In the genomic region with DNA sequence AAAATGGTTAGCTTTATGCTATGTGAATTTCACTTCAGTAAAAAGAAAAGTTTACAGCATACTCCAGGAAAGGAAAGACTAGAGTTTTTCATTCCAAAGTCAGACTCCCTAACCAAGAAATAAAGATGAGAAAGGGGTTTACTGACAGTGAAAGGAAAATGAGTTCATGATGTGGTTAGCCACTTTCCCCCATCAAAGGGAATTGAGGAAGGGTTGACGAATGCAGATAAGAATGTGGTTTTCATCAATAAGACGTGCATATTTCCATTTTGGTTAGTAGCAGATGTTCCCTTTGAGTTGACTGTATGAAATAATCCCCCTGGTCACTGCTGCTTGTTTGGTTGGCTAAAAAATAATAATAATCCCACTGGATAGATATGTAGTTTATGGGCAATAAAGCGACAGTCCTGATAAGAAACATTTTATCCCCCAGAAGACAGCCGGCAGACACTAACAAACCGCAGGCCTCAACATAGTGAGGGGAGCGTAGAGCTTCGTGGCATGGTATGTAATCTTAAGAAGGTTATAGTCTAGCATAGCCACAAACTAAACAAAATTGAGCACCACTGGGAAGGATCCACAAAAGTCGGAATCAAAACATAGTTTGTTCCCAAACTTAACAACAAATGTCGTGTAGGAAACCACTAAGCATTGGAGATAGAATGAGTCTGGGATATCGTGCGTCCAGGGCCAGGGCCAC, we compare ENCODE assay signal across 13 cellular contexts.
DNase-seq lines count a peak whose midpoint lies in the region; ATAC-seq and FAIRE-seq lines count a peak whose summit lies in the region.
"Had no signal": no experiment of that assay in that cellular context is flagged by ENCODE, and none has a peak within 500 bp of the region (broad histone marks: within the 10 kb centered on the region; RNA-seq: fewer than 3 reads in every experiment).

No MANE protein-coding gene starts in this region.

- FAIRE-seq in small intestine (lab: Jason Lieb, UNC): no peak
- FAIRE-seq: GM18507 had no signal

- WGBS in small intestine, 3 donors: 70 to 83% (median 75%) methylated on average over 11 of the region's 11 CpGs

- POLR2A ChIA-PET in naive thymus-derived CD4-positive, alpha-beta T cell (lab: Charles Lee): no interaction called here

- H3K27ac ChIP-seq in naive thymus-derived CD4-positive, alpha-beta T cell (ENCODE audit: low read depth, low read length): no peak overlapping the region
- peak overlapping the region in 1 of 2 donors; percentile 11 for H3K27ac ChIP-seq in small intestine (ENCODE audit: low read depth in 1 of 2, low read length in 1 of 2)

- peak overlapping the region in 3 of 10 donors; percentile 2 to 31 (median 5) for H3K4me3 Mint-ChIP-seq in naive thymus-derived CD4-positive, alpha-beta T cell
- H3K4me3 Mint-ChIP-seq: activated CD4-positive, alpha-beta memory T cell treated with anti-CD3 and anti-CD28 coated beads, Interleukin-2, amount 10 ng/mL, durations not matched to agents 7 days and 5 days had no signal

- H3K27ac Mint-ChIP-seq in naive thymus-derived CD4-positive, alpha-beta T cell: peak overlapping the region in 1 of 9 donors; percentile 11
- H3K27ac Mint-ChIP-seq: activated CD4-positive, alpha-beta memory T cell treated with anti-CD3 and anti-CD28 coated beads, Interleukin-2, amount 10 ng/mL, durations not matched to agents 7 days and 5 days had no signal

- peaks cover 84 to 96% (median 92%) of the 10 kb centered on the region in 5 donors for H3K27me3 Mint-ChIP-seq in naive thymus-derived CD4-positive, alpha-beta T cell

- DNase-seq in CMK (ENCODE audit: low read depth) (peak; percentile 75), KG1 (lab: John Stamatoyannopoulos, UW) (peak; percentile 66), amniotic epithelial cell (ENCODE audit: low read depth) (peak; percentile 92), small intestine (no peak)
- DNase-seq in naive thymus-derived CD4-positive, alpha-beta T cell: peak in 7 of 9 donors; percentile 18 to 53 (median 39)
- DNase-seq: activated CD4-positive, alpha-beta memory T cell treated with anti-CD3 and anti-CD28 coated beads, Interleukin-2, amount 10 ng/mL, durations not matched to agents 7 days and 5 days; NCI-H1694 treated with DMSO at 0.1 percent for 48 hours; Peyer's patch had no signal

- H3K4me3 ChIP-seq in naive thymus-derived CD4-positive, alpha-beta T cell (ENCODE audit: low read length): no peak overlapping the region
- no peak overlapping the region for H3K4me3 ChIP-seq in small intestine (ENCODE audit: low read depth in 1 of 2, low read length in 2 of 2)
- H3K4me3 ChIP-seq: Peyer's patch, tibial nerve had no signal

- no peaks in the 10 kb centered on the region for H3K36me3 Mint-ChIP-seq in naive thymus-derived CD4-positive, alpha-beta T cell

- H3K27me3 ChIP-seq in naive thymus-derived CD4-positive, alpha-beta T cell (ENCODE audit: control insufficient read depth in 2 of 2, insufficient read depth in 2 of 2, low read length in 2 of 2): peaks cover 0 to 37% of the 10 kb centered on the region in 2 donors
- H3K27me3 ChIP-seq in small intestine (ENCODE audit: control insufficient read depth in 2 of 2, insufficient read depth in 2 of 2, low read length in 2 of 2): peaks cover 0 to 3% of the 10 kb centered on the region in 2 donors
- H3K27me3 ChIP-seq: Peyer's patch, tibial nerve had no signal

- intact Hi-C loops in naive thymus-derived CD4-positive, alpha-beta T cell (cut with micrococcal nuclease): no loop called here

- H3K9me3 Mint-ChIP-seq in naive thymus-derived CD4-positive, alpha-beta T cell: peaks cover 0 to 8% (median 0%) of the 10 kb centered on the region in 11 donors
- H3K9me3 Mint-ChIP-seq: activated CD4-positive, alpha-beta memory T cell treated with anti-CD3 and anti-CD28 coated beads, Interleukin-2, amount 10 ng/mL, durations not matched to agents 7 days and 5 days had no signal

- peaks cover 8 to 18% (median 15%) of the 10 kb centered on the region in 7 donors for H3K4me1 Mint-ChIP-seq in naive thymus-derived CD4-positive, alpha-beta T cell

- peak; percentile 44 for ATAC-seq in naive thymus-derived CD4-positive, alpha-beta T cell
- ATAC-seq in HG02884 (IDR thresholded peaks at IDR 0.05; ENCODE audit: unreplicated experiment) (no peak), GM21526 (IDR thresholded peaks at IDR 0.05; ENCODE audit: low FRiP score, unreplicated experiment) (no peak), HG02763 (IDR thresholded peaks at IDR 0.05; ENCODE audit: unreplicated experiment) (no peak)

- peaks cover 0 to 8% of the 10 kb centered on the region in 2 donors for H3K4me1 ChIP-seq in naive thymus-derived CD4-positive, alpha-beta T cell (ENCODE audit: control insufficient read depth in 2 of 2, insufficient read depth in 2 of 2, low read length in 2 of 2)
- H3K4me1 ChIP-seq in small intestine (ENCODE audit: control insufficient read depth in 2 of 2, insufficient read depth in 1 of 2, low read depth in 1 of 2, low read length in 1 of 2): no peaks in the 10 kb centered on the region

- CTCF ChIA-PET in naive thymus-derived CD4-positive, alpha-beta T cell (lab: Charles Lee): no interaction called here

- H3K36me3 ChIP-seq in naive thymus-derived CD4-positive, alpha-beta T cell (ENCODE audit: control insufficient read depth in 2 of 3, insufficient read depth in 3 of 3, low read length in 3 of 3): no peaks in the 10 kb centered on the region
- H3K36me3 ChIP-seq in small intestine (ENCODE audit: control insufficient read depth in 2 of 2, insufficient read depth in 2 of 2, low read length in 2 of 2): no peaks in the 10 kb centered on the region
- H3K36me3 ChIP-seq: Peyer's patch had no signal

- H3K9me3 ChIP-seq in naive thymus-derived CD4-positive, alpha-beta T cell (ENCODE audit: control insufficient read depth in 2 of 3, low read length in 3 of 3): no peaks in the 10 kb centered on the region
- H3K9me3 ChIP-seq in small intestine (ENCODE audit: control insufficient read depth, low read depth): no peaks in the 10 kb centered on the region
- H3K9me3 ChIP-seq: Peyer's patch, tibial nerve had no signal
